Comparison of ENCODE assay signal across 1 cellular context in genomic region chr5:1414311-1415058, GRCh38.
TF ChIP-seq lines count a peak whose summit lies in the region.

No MANE protein-coding gene starts in this region.

TF ChIP-seq in K562, 482 proteins besides CTCF, POLR2A, EP300 and RAD21 (continued from another document):
- no peak for TF ChIP-seq ZNF407 (IDR thresholded peaks at IDR 0.05; ENCODE audit: low read depth)
- TF ChIP-seq DNMT1 (IDR thresholded peaks at IDR 0.05) = no peak
- no peak for TF ChIP-seq ZNF174 (CRISPR knock-in tag; IDR thresholded peaks at IDR 0.05)
- TF ChIP-seq EZH2 (IDR thresholded peaks at IDR 0.05; ENCODE audit: borderline replicate concordance, low read depth, low read length) = no peak
- no peak for TF ChIP-seq ZNF431 (CRISPR knock-in tag; IDR thresholded peaks at IDR 0.05)
- no peak for TF ChIP-seq PRMT5 (CRISPR knock-in tag; IDR thresholded peaks at IDR 0.05)
- no peak for TF ChIP-seq GTF2F1 (IDR thresholded peaks at IDR 0.05; ENCODE audit: low read depth, low read length)
